In genomic region chr6:152682141-152682540, GRCh38 we compare ENCODE assay signal across 22 cellular contexts. TPM values are rescaled to one million over a fixed set of nuclear protein-coding genes. Genes with fewer than 3 reads are reported as not detected.
"Had no signal": no experiment of that assay in that cellular context is flagged by ENCODE, and none has a peak within 500 bp of the region (broad histone marks: within the 10 kb centered on the region; RNA-seq: fewer than 3 reads in every experiment).

No MANE protein-coding gene starts in this region.

- H3K27me3 ChIP-seq: dorsolateral prefrontal cortex, esophagus muscularis mucosa, pancreas had no signal

- H3K4me3 Mint-ChIP-seq: naive thymus-derived CD8-positive, alpha-beta T cell; neural crest cell; type B pancreatic cell had no signal

- H3K27ac ChIP-seq: dorsolateral prefrontal cortex, epithelial cell of prostate, esophagus muscularis mucosa, gastroesophageal sphincter, pancreas had no signal

- H3K27ac Mint-ChIP-seq: naive thymus-derived CD8-positive, alpha-beta T cell; progenitor cell of endocrine pancreas; type B pancreatic cell had no signal

- H3K36me3 ChIP-seq: esophagus muscularis mucosa, gastroesophageal sphincter, pancreas had no signal

- H3K4me1 Mint-ChIP-seq: naive thymus-derived CD8-positive, alpha-beta T cell had no signal

- H3K9me3 ChIP-seq: esophagus muscularis mucosa, gastroesophageal sphincter, mucosa of descending colon, pancreas had no signal

- H3K4me1 ChIP-seq: esophagus muscularis mucosa, gastroesophageal sphincter, pancreas had no signal

- DNase-seq: cortex of kidney; dorsolateral prefrontal cortex; effector memory CD4-positive, alpha-beta T cell; glutamatergic neuron; islet precursor cell; mammary epithelial cell; mucosa of descending colon; naive thymus-derived CD8-positive, alpha-beta T cell; nucleus accumbens; pancreas; right cardiac atrium; small intestine; stimulated activated CD4-positive, alpha-beta T cell treated with anti-CD3 and anti-CD28 coated beads, Interleukin-12 subunit alpha, Interleukin-12 subunit beta, amount 100 ng/mL, for 4 hours; stimulated activated CD4-positive, alpha-beta T cell treated with anti-CD3 and anti-CD28 coated beads, Interleukin-2, amount 100 ng/mL, for 48 hours; stimulated activated naive CD4-positive, alpha-beta T cell treated with Interleukin-2 at 50 U/mL for 16 hours had no signal

- H3K36me3 Mint-ChIP-seq: naive thymus-derived CD8-positive, alpha-beta T cell; type B pancreatic cell had no signal

- H3K9me3 Mint-ChIP-seq: type B pancreatic cell had no signal

- H3K4me3 ChIP-seq: dorsolateral prefrontal cortex, esophagus muscularis mucosa, gastroesophageal sphincter, mucosa of descending colon, pancreas had no signal

- ATAC-seq: gastroesophageal sphincter; left lobe of liver; mucosa of descending colon; naive thymus-derived CD8-positive, alpha-beta T cell; pancreas; right cardiac atrium had no signal

RNA-seq across cellular contexts. Expression of gene MYCT1, which starts 15.6 kb away (rescaled TPM):
- total RNA-seq: mammary epithelial cell; naive thymus-derived CD8-positive, alpha-beta T cell; neural crest cell; progenitor cell of endocrine pancreas had no signal
- polyA plus RNA-seq: mammary epithelial cell; naive thymus-derived CD8-positive, alpha-beta T cell had no signal
